ENCODE assay signal across 22 cellular contexts in the genomic region with DNA sequence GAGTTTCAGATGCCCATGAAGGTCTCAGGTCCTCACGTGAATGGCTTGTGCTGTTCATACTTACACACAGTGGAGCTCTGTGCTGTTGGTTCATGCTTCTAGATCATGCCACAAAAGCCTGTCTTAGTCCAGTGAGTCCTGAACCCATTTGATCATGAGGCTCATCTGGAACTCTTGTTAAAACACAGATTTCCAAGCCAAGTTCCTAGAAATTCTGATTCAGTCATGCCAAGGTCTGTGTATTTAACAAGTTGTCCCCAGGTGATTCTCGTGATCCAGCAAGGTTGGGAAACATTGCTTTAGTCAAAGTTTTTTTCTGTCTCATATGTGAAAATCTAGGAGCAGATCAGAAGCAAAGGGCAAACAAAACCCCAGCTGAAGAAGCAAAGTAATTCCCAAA.
A peak's percentile ranks its signal among the peaks of the same experiment; 100 is the strongest.
DNase-seq lines count a peak whose midpoint lies in the region; ATAC-seq and TF ChIP-seq lines count a peak whose summit lies in the region.
"Had no signal": no experiment of that assay in that cellular context is flagged by ENCODE, and none has a peak within 500 bp of the region (broad histone marks: within the 10 kb centered on the region; RNA-seq: fewer than 3 reads in every experiment).

No MANE protein-coding gene starts in this region.

- H3K27ac ChIP-seq in body of pancreas, result peak overlapping the region in 3 of 4 donors; percentile 22 to 53 (median 41)
- H3K27ac ChIP-seq: A549; BLaER1 treated with 17β-estradiol and CSF1 and Interleukin-3, amounts not matched to agents 10 nM and 100 nM; GM23248 had no signal

- peak in 3 of 4 donors; percentile 48 to 62 (median 57) for DNase-seq in body of pancreas
- DNase-seq in left lobe of liver (ENCODE audit: low spot score), result no peak
- DNase-seq in sciatic nerve (ENCODE audit: low spot score), result no peak
- DNase-seq in T-helper 1 cell, result no peak
- DNase-seq in HuH-7 (ENCODE audit: low spot score), result no peak
- DNase-seq: 8988T; ACHN; AML-193; BE2C; CD4-positive, alpha-beta T cell; CD8-positive, alpha-beta memory T cell; DMS 273 treated with DMSO at 0.1 percent for 48 hours; DMS53; DMS79 treated with DMSO at 0.1 percent for 48 hours; GF-D8; GM23248; H7; HCEC 1CT had no signal

- TF ChIP-seq CTCF in body of pancreas (IDR thresholded peaks at IDR 0.05), result no peak

- H3K27me3 ChIP-seq in body of pancreas, result no peaks in the 10 kb centered on the region
- H3K27me3 ChIP-seq: BE2C; BLaER1 treated with 17β-estradiol and CSF1 and Interleukin-3, amounts not matched to agents 10 nM and 100 nM had no signal

- WGBS in body of pancreas, 2 donors, result 54 to 58% methylated on average over 2 of the region's 2 CpGs

- H3K4me3 ChIP-seq in body of pancreas, result no peak overlapping the region
- H3K4me3 ChIP-seq: A549; BLaER1 treated with 17β-estradiol and CSF1 and Interleukin-3, amounts not matched to agents 10 nM and 100 nM; GM23248 had no signal

- intact Hi-C loops in body of pancreas (cut with DNase I) (no loop called here), sciatic nerve (cut with DNase I) (no loop called here)

- H3K4me1 ChIP-seq in body of pancreas, result peaks cover 23% of the 10 kb centered on the region
- H3K4me1 ChIP-seq: A549; BE2C; BLaER1 treated with 17β-estradiol and CSF1 and Interleukin-3, amounts not matched to agents 10 nM and 100 nM had no signal

- no peaks in the 10 kb centered on the region for H3K9me3 ChIP-seq in body of pancreas
- H3K9me3 ChIP-seq: A549, BE2C had no signal

- no peaks in the 10 kb centered on the region for H3K36me3 ChIP-seq in body of pancreas (replicated peaks in 1 of 2; ENCODE audit: insufficient read depth in 1 of 2, low read depth in 2 of 2)
- H3K36me3 ChIP-seq: BE2C; BLaER1 treated with 17β-estradiol and CSF1 and Interleukin-3, amounts not matched to agents 10 nM and 100 nM had no signal

- ATAC-seq in body of pancreas (peak; percentile 81), left lobe of liver (peak; percentile 49), sciatic nerve (peak; percentile 80), esophagus mucosa (no peak), GM21737 (IDR thresholded peaks at IDR 0.05; ENCODE audit: unreplicated experiment) (no peak)
- ATAC-seq: A549 had no signal

- no peak for TF ChIP-seq POLR2A in body of pancreas (IDR thresholded peaks at IDR 0.05)

Comparison
In these comparisons a context has a peak if more than half of its experiments do, and no peak if none do; other contexts are left out.
1. ATAC-seq: peak in body of pancreas (single experiment), left lobe of liver (single experiment) and sciatic nerve (single experiment); none in esophagus mucosa (single experiment) and GM21737 (single experiment).
2. DNase-seq: peak in body of pancreas (3 of 4); none in left lobe of liver (single experiment), sciatic nerve (single experiment), T-helper 1 cell (0 of 5) and HuH-7 (single experiment).